ENCODE assay signal across 21 cellular contexts in genomic region chrX:111103246-111103645, GRCh38. TPM values are rescaled to one million over a fixed set of nuclear protein-coding genes. Genes with fewer than 3 reads are reported as not detected.
DNase-seq lines count a peak whose midpoint lies in the region; ATAC-seq and TF ChIP-seq lines count a peak whose summit lies in the region.
"Had no signal": no experiment of that assay in that cellular context is flagged by ENCODE, and none has a peak within 500 bp of the region (broad histone marks: within the 10 kb centered on the region; RNA-seq: fewer than 3 reads in every experiment).

No MANE protein-coding gene starts in this region.

- H3K27ac ChIP-seq in gastroesophageal sphincter, result no peak overlapping the region
- peak overlapping the region in 3 of 4 donors; percentile 39 to 57 (median 48) for H3K27ac ChIP-seq in sigmoid colon
- H3K27ac ChIP-seq in brain microvascular endothelial cell, result no peak overlapping the region
- H3K27ac ChIP-seq: BLaER1, HL-60 had no signal

- H3K27me3 ChIP-seq in gastroesophageal sphincter (no peaks in the 10 kb centered on the region), sigmoid colon (peaks cover 0 to 3% (median 0%) of the 10 kb centered on the region in 3 donors), brain microvascular endothelial cell (replicated peaks) (no peaks in the 10 kb centered on the region)

- TF ChIP-seq EP300 in gastroesophageal sphincter (IDR thresholded peaks at IDR 0.05), result no peak
- TF ChIP-seq EP300 in sigmoid colon (IDR thresholded peaks at IDR 0.05), result no peak

- TF ChIP-seq POLR2A in gastroesophageal sphincter (IDR thresholded peaks at IDR 0.05) (no peak), sigmoid colon (IDR thresholded peaks at IDR 0.05) (no peak)

- ATAC-seq in gastroesophageal sphincter (peak; percentile 47), omental fat pad (ENCODE audit: low FRiP score) (peak; percentile 23), mucosa of descending colon (no peak)
- ATAC-seq in activated naive CD8-positive, alpha-beta T cell treated with anti-CD3 and anti-CD28 coated beads, Interleukin-2, amount 50 U/mL, for 24 hours, result no peak
- ATAC-seq: GM23338, HCT116 had no signal

- no peaks in the 10 kb centered on the region for H3K27me3 Mint-ChIP-seq in activated naive CD8-positive, alpha-beta T cell treated with anti-CD3 and anti-CD28 coated beads, Interleukin-2, amount 50 U/mL, for 24 hours
- H3K27me3 Mint-ChIP-seq: CD4-positive, alpha-beta memory T cell had no signal

- H3K4me3 Mint-ChIP-seq in activated naive CD8-positive, alpha-beta T cell treated with anti-CD3 and anti-CD28 coated beads, Interleukin-2, amount 50 U/mL, for 24 hours, result no peak overlapping the region
- H3K4me3 Mint-ChIP-seq: CD14-positive monocyte; CD4-positive, alpha-beta memory T cell; GM23338; HFFc6 had no signal

- H3K36me3 Mint-ChIP-seq in activated naive CD8-positive, alpha-beta T cell treated with anti-CD3 and anti-CD28 coated beads, Interleukin-2, amount 50 U/mL, for 24 hours (ENCODE audit: low read depth), result no peaks in the 10 kb centered on the region
- H3K36me3 Mint-ChIP-seq: CD14-positive monocyte; CD4-positive, alpha-beta memory T cell had no signal

- no peaks in the 10 kb centered on the region for H3K4me1 Mint-ChIP-seq in activated naive CD8-positive, alpha-beta T cell treated with anti-CD3 and anti-CD28 coated beads, Interleukin-2, amount 50 U/mL, for 24 hours

- intact Hi-C loops in sigmoid colon (cut with DNase I), result no loop called here
- intact Hi-C loops in mucosa of descending colon (cut with DNase I, micrococcal nuclease), result no loop called here

- H3K36me3 ChIP-seq in gastroesophageal sphincter, result no peaks in the 10 kb centered on the region
- no peaks in the 10 kb centered on the region for H3K36me3 ChIP-seq in sigmoid colon
- H3K36me3 ChIP-seq in brain microvascular endothelial cell (replicated peaks), result no peaks in the 10 kb centered on the region
- no peaks in the 10 kb centered on the region for H3K36me3 ChIP-seq in mucosa of descending colon (ENCODE audit: low read depth)
- H3K36me3 ChIP-seq: BLaER1 had no signal

- DNase-seq in NCI-H69 (lab: John Stamatoyannopoulos, UW) (peak; percentile 20), omental fat pad (ENCODE audit: low spot score) (no peak), sigmoid colon (no peak), brain microvascular endothelial cell (no peak), GM13976 (ENCODE audit: low spot score) (no peak), mucosa of descending colon (no peak)
- DNase-seq in activated naive CD8-positive, alpha-beta T cell treated with anti-CD3 and anti-CD28 coated beads, Interleukin-2, amount 50 U/mL, for 24 hours, result no peak
- DNase-seq: 8988T; CD4-positive, alpha-beta memory T cell; DMS153; DMS79; GDM1; H7; HFFc6 had no signal

- WGBS in gastroesophageal sphincter (ENCODE audit: low coverage in 1 of 2), 2 donors, result 50 to 100% methylated on average over 1 to 2 of the region's 6 CpGs
- WGBS in sigmoid colon, 2 donors, result 83 to 89% methylated on average over 6 of the region's 6 CpGs

- H3K27ac Mint-ChIP-seq in activated naive CD8-positive, alpha-beta T cell treated with anti-CD3 and anti-CD28 coated beads, Interleukin-2, amount 50 U/mL, for 24 hours, result no peak overlapping the region
- H3K27ac Mint-ChIP-seq: CD14-positive monocyte; CD4-positive, alpha-beta memory T cell; GM23338; HFFc6 had no signal

- TF ChIP-seq CTCF in gastroesophageal sphincter (IDR thresholded peaks at IDR 0.05) (no peak), omental fat pad (IDR thresholded peaks at IDR 0.05) (no peak), sigmoid colon (IDR thresholded peaks at IDR 0.05) (no peak), brain microvascular endothelial cell (IDR thresholded peaks at IDR 0.05; ENCODE audit: low read depth, low read length, missing control alignments) (no peak), GM13976 (IDR thresholded peaks at IDR 0.05; ENCODE audit: borderline replicate concordance, control extremely low read depth, extremely low read depth, insufficient read depth, missing control alignments) (no peak), mucosa of descending colon (IDR thresholded peaks at IDR 0.05) (no peak)

- H3K9me3 ChIP-seq in gastroesophageal sphincter, result no peaks in the 10 kb centered on the region
- H3K9me3 ChIP-seq in sigmoid colon, result no peaks in the 10 kb centered on the region
- no peaks in the 10 kb centered on the region for H3K9me3 ChIP-seq in mucosa of descending colon
- H3K9me3 ChIP-seq: BLaER1 had no signal

- in situ Hi-C loops in brain microvascular endothelial cell (cut with HindIII; ENCODE audit: low pct_ligation_motif_present, low sequenced_read_pairs), result no loop called here
- in situ Hi-C loops in GM13976 (cut with MboI; ENCODE audit: low sequenced_read_pairs, unreplicated experiment), result no loop called here

- H3K4me3 ChIP-seq in gastroesophageal sphincter (no peak overlapping the region), sigmoid colon (no peak overlapping the region), brain microvascular endothelial cell (ENCODE audit: low read depth, low read length) (no peak overlapping the region), mucosa of descending colon (no peak overlapping the region)
- H3K4me3 ChIP-seq: BLaER1, GM23338 had no signal

- H3K9me3 Mint-ChIP-seq in activated naive CD8-positive, alpha-beta T cell treated with anti-CD3 and anti-CD28 coated beads, Interleukin-2, amount 50 U/mL, for 24 hours, result no peaks in the 10 kb centered on the region
- H3K9me3 Mint-ChIP-seq: CD14-positive monocyte; CD4-positive, alpha-beta memory T cell; GM23338; HFFc6 had no signal

- no peaks in the 10 kb centered on the region for H3K4me1 ChIP-seq in gastroesophageal sphincter
- peaks cover 0 to 21% (median 12%) of the 10 kb centered on the region in 4 donors for H3K4me1 ChIP-seq in sigmoid colon
- no peaks in the 10 kb centered on the region for H3K4me1 ChIP-seq in mucosa of descending colon (ENCODE audit: low read depth)
- H3K4me1 ChIP-seq: BLaER1 had no signal

RNA-seq across cellular contexts. Expression of gene PAK3, which starts 7.3 kb away (rescaled TPM):
- total RNA-seq in gastroesophageal sphincter (1 to 10 TPM; 1.8 to 5.0 (median 2.2) TPM), omental fat pad (1 to 10 TPM in 3 of 4 donors, under 1 TPM in 1; 0.72 to 2.7 (median 1.5) TPM), sigmoid colon (1 to 10 TPM; 1.1 to 1.5 (median 1.4) TPM), mucosa of descending colon (1 to 10 TPM in 2 of 3 donors, under 1 TPM in 1; 0.38 to 2.0 (median 1.1) TPM)
- polyA plus RNA-seq in sigmoid colon, result under 1 TPM in 2 of 3 donors, not detected in 1; under 0.01 to 0.26 TPM
- total RNA-seq: A673, HFFc6 had no signal
- polyA plus RNA-seq: CD14-positive monocyte had no signal

Comparison
In these comparisons a context has a peak if more than half of its experiments do, and no peak if none do; other contexts are left out.
1. ATAC-seq: peak in gastroesophageal sphincter (single experiment) and omental fat pad (single experiment); none in activated naive CD8-positive, alpha-beta T cell treated with anti-CD3 and anti-CD28 coated beads, Interleukin-2, amount 50 U/mL, for 24 hours (single experiment) and mucosa of descending colon (single experiment).
2. H3K27ac ChIP-seq: peak in sigmoid colon (3 of 4); none in gastroesophageal sphincter (0 of 4) and brain microvascular endothelial cell (single experiment).